In genomic region chr1:19974822-19975416, GRCh38 we compare ENCODE assay signal across 8 cellular contexts. TPM values are rescaled to one million over a fixed set of nuclear protein-coding genes. Genes with fewer than 3 reads are reported as not detected.
DNase-seq lines count a peak whose midpoint lies in the region; ATAC-seq and TF ChIP-seq lines count a peak whose summit lies in the region.

No MANE protein-coding gene starts in this region.

- peaks cover 0 to 5% (median 0%) of the 10 kb centered on the region in 4 donors for H3K4me1 ChIP-seq in Peyer's patch
- H3K4me1 ChIP-seq in liver (ENCODE audit: control insufficient read depth in 4 of 4, insufficient read depth in 4 of 4, low read length in 3 of 4): peaks cover 1 to 43% (median 25%) of the 10 kb centered on the region in 4 donors
- H3K4me1 ChIP-seq in tibial nerve: no peaks in the 10 kb centered on the region

- no peak for TF ChIP-seq EP300 in tibial nerve (IDR thresholded peaks at IDR 0.05)

- DNase-seq in DMS 273 treated with DMSO at 0.1 percent for 48 hours (lab: John Stamatoyannopoulos, UW) (peak; percentile 76), HS-27A (ENCODE audit: low read depth) (peak; percentile 23), Peyer's patch (peak in 1 of 3 donors; percentile 67), choroid plexus epithelial cell (ENCODE audit: low read depth) (peak; percentile 77), tibial nerve (ENCODE audit: low spot score in 2 of 2) (no peak)

- H3K27me3 ChIP-seq in Peyer's patch (no peaks in the 10 kb centered on the region), liver (ENCODE audit: control insufficient read depth in 4 of 4, insufficient read depth in 4 of 4, low read length in 3 of 4) (peaks cover 0 to 2% (median 0%) of the 10 kb centered on the region in 4 donors), tibial nerve (no peaks in the 10 kb centered on the region)

- no peaks in the 10 kb centered on the region for H3K36me3 ChIP-seq in Peyer's patch
- H3K36me3 ChIP-seq in liver (ENCODE audit: control insufficient read depth in 4 of 4, insufficient read depth in 3 of 4, low read depth in 1 of 4, low read length in 3 of 4): no peaks in the 10 kb centered on the region
- H3K36me3 ChIP-seq in tibial nerve: no peaks in the 10 kb centered on the region

- no peak overlapping the region for H3K9ac ChIP-seq in liver (ENCODE audit: low read depth in 1 of 2, low read length in 2 of 2)

- TF ChIP-seq POLR2A in Peyer's patch (IDR thresholded peaks at IDR 0.05) (no peak), tibial nerve (IDR thresholded peaks at IDR 0.05) (no peak)

- peak; percentile 97 to 99 for TF ChIP-seq RAD21 in liver (IDR thresholded peaks at IDR 0.05)

- TF ChIP-seq CTCF in Peyer's patch (IDR thresholded peaks at IDR 0.05) (peak in 5 of 6 experiments; percentile 41 to 93 (median 87)), choroid plexus epithelial cell (conservative IDR thresholded peaks at IDR 0.05; ENCODE audit: low read depth, low read length) (peak; percentile 92), liver (IDR thresholded peaks at IDR 0.05; ENCODE audit: low read depth, low read length, missing input control) (peak; percentile 87), tibial nerve (IDR thresholded peaks at IDR 0.05) (peak; percentile 44 to 57 (median 47))

- 10% methylated on average over 5 of the region's 5 CpGs for WGBS in liver
- 25 to 41% methylated on average over 5 of the region's 5 CpGs for WGBS in tibial nerve, 2 donors

- H3K9me3 ChIP-seq in Peyer's patch: no peaks in the 10 kb centered on the region
- H3K9me3 ChIP-seq in liver (ENCODE audit: control insufficient read depth in 4 of 4, low read length in 3 of 4): no peaks in the 10 kb centered on the region
- no peaks in the 10 kb centered on the region for H3K9me3 ChIP-seq in tibial nerve

- H3K4me3 ChIP-seq in Peyer's patch (no peak overlapping the region), choroid plexus epithelial cell (ENCODE audit: low read depth, low read length) (no peak overlapping the region), liver (ENCODE audit: low read depth in 1 of 3, low read length in 3 of 3) (no peak overlapping the region), tibial nerve (no peak overlapping the region)

- H3K27ac ChIP-seq in Peyer's patch (no peak overlapping the region), liver (ENCODE audit: low read depth in 1 of 2, low read length in 2 of 2) (peak overlapping the region; percentile 31 to 35), tibial nerve (no peak overlapping the region)

- no peak for ATAC-seq in GM18519 (IDR thresholded peaks at IDR 0.05; ENCODE audit: low FRiP score, unreplicated experiment)
- ATAC-seq in GM19452 (IDR thresholded peaks at IDR 0.05; ENCODE audit: unreplicated experiment): no peak

TF ChIP-seq in liver, 16 proteins besides CTCF, POLR2A, EP300 and RAD21:
- TF ChIP-seq JUND (IDR thresholded peaks at IDR 0.05) (peak in 1 of 2 donors; percentile 42), ZBTB33 (IDR thresholded peaks at IDR 0.05) (peak; percentile 28), NR2F2 (IDR thresholded peaks at IDR 0.05) (peak; percentile 45), FOXA1 (IDR thresholded peaks at IDR 0.05) (no peak), YY1 (IDR thresholded peaks at IDR 0.05) (peak; percentile 40), RXRA (IDR thresholded peaks at IDR 0.05) (peak; percentile 79 to 85), HNF4A (conservative IDR thresholded peaks at IDR 0.05) (peak; percentile 67 to 75), SP1 (IDR thresholded peaks at IDR 0.05) (peak; percentile 62), FOXA2 (IDR thresholded peaks at IDR 0.05) (no peak)
- TF ChIP-seq, protein P1, sequence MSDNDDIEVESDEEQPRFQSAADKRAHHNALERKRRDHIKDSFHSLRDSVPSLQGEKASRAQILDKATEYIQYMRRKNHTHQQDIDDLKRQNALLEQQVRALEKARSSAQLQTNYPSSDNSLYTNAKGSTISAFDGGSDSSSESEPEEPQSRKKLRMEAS (IDR thresholded peaks at IDR 0.05): no peak

RNA-seq across cellular contexts. Expression of gene PLA2G2A, which starts 4.5 kb away (rescaled TPM):
- total RNA-seq in Peyer's patch (100 to 1,000 TPM; 175 to 501 (median 319) TPM), liver (100 to 1,000 TPM in 1 of 2 donors, not detected in 1; 441 TPM), tibial nerve (100 to 1,000 TPM; 327 to 509 (median 407) TPM)
- polyA plus RNA-seq in liver: 1,000 to 10,000 TPM; 1,565 to 1,724 TPM

RNA-seq across cellular contexts. Expression of gene PLA2G2E, which starts 51.5 kb away (rescaled TPM):
- not detected for total RNA-seq in Peyer's patch
- not detected for total RNA-seq in liver
- not detected for polyA plus RNA-seq in liver
- total RNA-seq in tibial nerve: not detected

Comparison
In these comparisons a context has a peak if more than half of its experiments do, and no peak if none do; other contexts are left out.
1. DNase-seq: peak in DMS 273 treated with DMSO at 0.1 percent for 48 hours (single experiment), HS-27A (single experiment) and choroid plexus epithelial cell (single experiment); none in tibial nerve (0 of 2).
2. H3K27ac ChIP-seq: peak in liver (2 of 2); none in Peyer's patch (0 of 4) and tibial nerve (0 of 4).
3. Peak in every context shown above with its lines, with median percentiles within 50 percentile points of each other: CTCF ChIP-seq.